12 cellular contexts compared by ENCODE assay signal in genomic region chr1:240577095-240577494, GRCh38. TPM values are rescaled to one million over a fixed set of nuclear protein-coding genes. Genes with fewer than 3 reads are reported as not detected.
"Had no signal": no experiment of that assay in that cellular context is flagged by ENCODE, and none has a peak within 500 bp of the region (broad histone marks: within the 10 kb centered on the region; RNA-seq: fewer than 3 reads in every experiment).

No MANE protein-coding gene starts in this region.

- H3K9me3 Mint-ChIP-seq: WTC11 had no signal

- H3K36me3 ChIP-seq: stomach had no signal

- H3K27me3 ChIP-seq: stomach had no signal

- H3K4me3 Mint-ChIP-seq: WTC11 had no signal

- H3K27ac Mint-ChIP-seq: activated naive CD4-positive, alpha-beta T cell treated with anti-CD3 and anti-CD28 coated beads, Interleukin-2, amount 50 U/mL, for 72 hours; activated T-helper 2 cell treated with anti-CD3 and anti-CD28 coated beads, Interferon-gamma antibody, Interleukin-2, Interleukin-4, amounts not matched to agents 10 μg/mL and 5 μg/mL and 100 μg/mL, durations not matched to agents 14 hours and 24 hours and 36 hours; WTC11 had no signal

- H3K4me1 ChIP-seq: stomach had no signal

- ATAC-seq: esophagus mucosa, WTC11 had no signal

- H3K9me3 ChIP-seq: stomach had no signal

- DNase-seq: activated CD8-positive, alpha-beta memory T cell treated with anti-CD3 and anti-CD28 coated beads for 24 hours; cerebellar nuclear complex; foreskin melanocyte; head of caudate nucleus; stimulated activated CD4-positive, alpha-beta T cell treated with anti-CD3 and anti-CD28 coated beads, Interleukin-4, amount 100 ng/mL, for 4 hours; stomach had no signal

- H3K36me3 Mint-ChIP-seq: activated naive CD4-positive, alpha-beta T cell treated with anti-CD3 and anti-CD28 coated beads, Interleukin-2, amount 50 U/mL, for 72 hours; WTC11 had no signal

RNA-seq across cellular contexts. Expression of gene GREM2, which starts 34.9 kb away (rescaled TPM):
- total RNA-seq: activated T-helper 2 cell treated with anti-CD3 and anti-CD28 coated beads, Interferon-gamma antibody, Interleukin-2, Interleukin-4, amounts not matched to agents 10 μg/mL and 5 μg/mL and 100 μg/mL, durations not matched to agents 14 hours and 24 hours and 36 hours; dermis microvascular lymphatic vessel endothelial cell; osteocyte had no signal
